Comparison of ENCODE assay signal across 1 cellular context in genomic region chr5:59099995-59100345, GRCh38.
TF ChIP-seq lines count a peak whose summit lies in the region.

No MANE protein-coding gene starts in this region.

TF ChIP-seq in IMR-90, 13 proteins besides CTCF, POLR2A, EP300 and RAD21 (continued from another document):
- TF ChIP-seq ELK1 (IDR thresholded peaks at IDR 0.05; ENCODE audit: borderline replicate concordance, low read depth, low read length) (no peak), BHLHE40 (IDR thresholded peaks at IDR 0.05; ENCODE audit: low read depth, low read length) (no peak), CEBPB (IDR thresholded peaks at IDR 0.05; ENCODE audit: low read depth, low read length) (no peak), RCOR1 (IDR thresholded peaks at IDR 0.05; ENCODE audit: insufficient replicate concordance, low read length) (no peak), MAZ (IDR thresholded peaks at IDR 0.05; ENCODE audit: borderline replicate concordance, low read depth, low read length) (no peak), FOS (IDR thresholded peaks at IDR 0.05; ENCODE audit: low read depth, low read length) (no peak), USF2 (IDR thresholded peaks at IDR 0.05; ENCODE audit: low read depth, low read length) (no peak), MAFK (IDR thresholded peaks at IDR 0.05; ENCODE audit: low read depth, low read length) (no peak), MXI1 (IDR thresholded peaks at IDR 0.05; ENCODE audit: borderline replicate concordance, low read depth, low read length) (no peak), SMC3 (IDR thresholded peaks at IDR 0.05; ENCODE audit: low read depth, low read length) (no peak)
